8 cellular contexts compared by ENCODE assay signal in genomic region chr21:45128613-45129226, GRCh38. TPM values are rescaled to one million over a fixed set of nuclear protein-coding genes. Genes with fewer than 3 reads are reported as not detected.
A peak's percentile ranks its signal among the peaks of the same experiment; 100 is the strongest.
DNase-seq lines count a peak whose midpoint lies in the region; ATAC-seq and FAIRE-seq lines count a peak whose summit lies in the region.

No MANE protein-coding gene starts in this region.

- no peaks in the 10 kb centered on the region for H3K27me3 Mint-ChIP-seq in memory B cell

- ATAC-seq in memory B cell (ENCODE audit: low read depth) (peak; percentile 98), HG03520 (IDR thresholded peaks at IDR 0.05; ENCODE audit: unreplicated experiment) (no peak)

- H3K4me1 Mint-ChIP-seq in memory B cell, result peaks cover 47% of the 10 kb centered on the region

- peak; percentile 37 for FAIRE-seq in GM19239 (lab: Jason Lieb, UNC)

- H3K9me3 Mint-ChIP-seq in memory B cell, result no peaks in the 10 kb centered on the region

- DNase-seq in AG08395 (ENCODE audit: low spot score) (peak; percentile 71), GM19239 (ENCODE audit: insufficient read length, low spot score) (peak; percentile 62), NCI-H460 (ENCODE audit: extremely low read depth, low read depth) (peak; percentile 72), dermis microvascular lymphatic vessel endothelial cell (ENCODE audit: low read depth in 2 of 2) (peak; percentile 60 to 86), memory B cell (ENCODE audit: low spot score in 2 of 2) (peak; percentile 62 to 69)
- DNase-seq in activated CD4-positive, alpha-beta T cell treated with anti-CD3 and anti-CD28 coated beads, Interleukin-2, amount 50 U/mL, for 4 hours, result peak; percentile 73 to 76
- peak; percentile 50 to 68 for DNase-seq in stimulated activated CD8-positive, alpha-beta memory T cell treated with anti-CD3 and anti-CD28 coated beads, Interleukin-15, amount 100 ng/mL, for 4 hours (ENCODE audit: low read depth in 2 of 2)

- peaks cover 1% of the 10 kb centered on the region for H3K36me3 Mint-ChIP-seq in memory B cell

- no peak overlapping the region for H3K27ac Mint-ChIP-seq in memory B cell

- H3K4me3 Mint-ChIP-seq in memory B cell, result peak overlapping the region; percentile 32

RNA-seq across cellular contexts. Expression of gene ADARB1, which starts 54.3 kb away (rescaled TPM):
- 33.6 and 36.6 TPM in 2 replicates for total RNA-seq in NCI-H460 (2014; rRNA removed; shearing (Covaris generic))
- polyA plus RNA-seq in NCI-H460 (2014; cell fraction: nucleus; rRNA removed), result 34.3 and 37.8 TPM in 2 replicates
- total RNA-seq in dermis microvascular lymphatic vessel endothelial cell, result 15.9 and 23.9 TPM in 2 replicates
